16 cellular contexts compared by ENCODE assay signal in genomic region chr18:37962316-37962966, GRCh38.
"Had no signal": no experiment of that assay in that cellular context is flagged by ENCODE, and none has a peak within 500 bp of the region (broad histone marks: within the 10 kb centered on the region; RNA-seq: fewer than 3 reads in every experiment).

No MANE protein-coding gene starts in this region.

- H3K36me3 ChIP-seq: gastroesophageal sphincter, heart right ventricle, prostate gland, thoracic aorta, upper lobe of left lung had no signal

- H3K4me3 Mint-ChIP-seq: activated CD4-positive, alpha-beta memory T cell treated with anti-CD3 and anti-CD28 coated beads for 36 hours; activated CD4-positive, alpha-beta T cell treated with anti-CD3 and anti-CD28 coated beads for 36 hours; activated T-helper 17 cell treated with anti-CD3 and anti-CD28 coated beads, Interleukin-2, amount 50 U/mL, for 72 hours; memory B cell had no signal

- ATAC-seq: activated CD4-positive, alpha-beta T cell treated with anti-CD3 and anti-CD28 coated beads for 36 hours; activated T-helper 17 cell treated with anti-CD3 and anti-CD28 coated beads, Interleukin-2, amount 50 U/mL, for 72 hours; body of pancreas; gastroesophageal sphincter; heart right ventricle; right cardiac atrium had no signal

- H3K4me1 Mint-ChIP-seq: activated CD4-positive, alpha-beta T cell treated with anti-CD3 and anti-CD28 coated beads for 36 hours; activated T-helper 17 cell treated with anti-CD3 and anti-CD28 coated beads, Interleukin-2, amount 50 U/mL, for 72 hours; memory B cell had no signal

- H3K27ac Mint-ChIP-seq: activated CD4-positive, alpha-beta memory T cell treated with anti-CD3 and anti-CD28 coated beads for 36 hours; activated CD4-positive, alpha-beta T cell treated with anti-CD3 and anti-CD28 coated beads for 36 hours; activated T-helper 17 cell treated with anti-CD3 and anti-CD28 coated beads, Interleukin-2, amount 50 U/mL, for 72 hours; memory B cell had no signal

- H3K27ac ChIP-seq: body of pancreas, gastroesophageal sphincter, heart right ventricle, prostate gland, skin epidermis, thoracic aorta, upper lobe of left lung had no signal

- H3K9me3 Mint-ChIP-seq: activated CD4-positive, alpha-beta memory T cell treated with anti-CD3 and anti-CD28 coated beads for 36 hours had no signal

- H3K36me3 Mint-ChIP-seq: activated CD4-positive, alpha-beta memory T cell treated with anti-CD3 and anti-CD28 coated beads for 36 hours; memory B cell had no signal

- H3K4me3 ChIP-seq: body of pancreas, gastroesophageal sphincter, heart right ventricle, prostate gland, skin epidermis, thoracic aorta, upper lobe of left lung had no signal

- H3K27me3 Mint-ChIP-seq: activated CD4-positive, alpha-beta memory T cell treated with anti-CD3 and anti-CD28 coated beads for 36 hours; activated CD4-positive, alpha-beta T cell treated with anti-CD3 and anti-CD28 coated beads for 36 hours; activated T-helper 17 cell treated with anti-CD3 and anti-CD28 coated beads, Interleukin-2, amount 50 U/mL, for 72 hours; memory B cell had no signal

- H3K9me3 ChIP-seq: body of pancreas, gastroesophageal sphincter, prostate gland, thoracic aorta, upper lobe of left lung had no signal

- DNase-seq: activated CD4-positive, alpha-beta memory T cell treated with anti-CD3 and anti-CD28 coated beads for 36 hours; activated CD4-positive, alpha-beta T cell treated with anti-CD3 and anti-CD28 coated beads for 36 hours; activated naive CD4-positive, alpha-beta T cell; body of pancreas; cortex of kidney; erythroblast; heart right ventricle; right cardiac atrium; stimulated activated CD4-positive, alpha-beta T cell treated with anti-CD3 and anti-CD28 coated beads, Interleukin-4, amount 100 ng/mL, for 1 hour; upper lobe of left lung had no signal

- H3K27me3 ChIP-seq: body of pancreas, gastroesophageal sphincter, heart right ventricle, upper lobe of left lung had no signal
